In genomic region chr11:5639953-5640352, GRCh38 we compare ENCODE assay signal across 11 cellular contexts. TPM values are rescaled to one million over a fixed set of nuclear protein-coding genes. Genes with fewer than 3 reads are reported as not detected.
"Had no signal": no experiment of that assay in that cellular context is flagged by ENCODE, and none has a peak within 500 bp of the region (broad histone marks: within the 10 kb centered on the region; RNA-seq: fewer than 3 reads in every experiment).

No MANE protein-coding gene starts in this region.

- H3K27ac Mint-ChIP-seq: IgD-negative memory B cell had no signal

- H3K4me2 ChIP-seq: KMS-11 had no signal

- ATAC-seq: HepG2, K562 had no signal

- FAIRE-seq: HepG2, HTR-8/SVneo, K562 had no signal

- H3K27me3 Mint-ChIP-seq: IgD-negative memory B cell had no signal

- H3K4me3 Mint-ChIP-seq: IgD-negative memory B cell had no signal

- H3K9ac ChIP-seq: KMS-11 had no signal

- H3K27ac ChIP-seq: HL-60, KMS-11 had no signal

- DNase-seq: IMR-90, KBM-7, KG1 had no signal

- H3K9me3 Mint-ChIP-seq: IgD-negative memory B cell had no signal

- H3K4me3 ChIP-seq: K562 had no signal

RNA-seq across cellular contexts. Expression of gene TRIM6, which starts 43.5 kb away (rescaled TPM):
- total RNA-seq: HepG2 had no signal
- polyA plus RNA-seq: HepG2, IgD-negative memory B cell had no signal

RNA-seq across cellular contexts. Expression of gene OR52B6, which starts 59.3 kb away (rescaled TPM):
- total RNA-seq: HepG2, HT-29, HT1080, IMR-90, K562 had no signal
- polyA plus RNA-seq: HepG2, IgD-negative memory B cell, IMR-90, K562 had no signal
